8 cellular contexts compared by ENCODE assay signal in the genomic region with DNA sequence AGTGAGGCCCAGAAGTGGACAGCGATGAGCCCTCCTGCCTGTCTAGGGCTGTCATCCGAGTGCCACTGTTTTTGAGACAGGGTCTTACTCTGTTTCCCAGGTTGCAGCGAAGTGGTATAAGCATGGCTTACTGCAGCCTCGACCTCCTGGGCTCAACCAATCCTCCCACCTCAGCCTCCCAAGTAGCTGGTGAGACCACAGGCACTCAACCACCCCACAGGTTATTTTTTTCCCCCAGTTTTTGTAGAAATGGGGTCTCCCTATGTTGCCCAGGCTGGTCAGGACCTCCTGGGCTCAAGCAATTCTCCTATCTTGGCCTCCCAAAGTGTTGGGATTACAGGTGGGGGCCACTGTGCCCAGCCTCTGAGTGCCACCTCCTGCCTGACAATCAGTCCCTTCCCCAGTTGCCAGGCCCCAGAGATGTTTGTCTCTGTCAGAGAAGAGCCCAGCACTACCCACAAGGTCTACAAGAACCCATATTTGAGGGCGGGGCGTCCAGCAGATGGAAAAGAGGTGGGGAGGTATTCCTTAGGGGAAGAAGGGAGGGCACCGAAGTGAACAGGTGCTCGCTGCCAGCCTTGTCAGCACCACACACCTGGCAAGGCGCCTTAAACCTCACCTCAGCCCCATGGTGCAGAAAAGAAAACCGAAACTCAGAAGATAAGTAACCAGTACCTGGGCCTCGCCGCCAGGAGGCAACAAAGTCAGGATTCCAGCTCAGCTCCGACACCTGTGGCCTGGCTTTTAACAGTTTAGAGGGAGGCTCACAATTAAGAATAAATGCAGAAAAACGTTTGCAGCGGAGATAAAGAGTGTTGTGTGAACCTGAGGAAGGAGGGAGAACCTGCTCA.
A peak's percentile ranks its signal among the peaks of the same experiment; 100 is the strongest.
DNase-seq lines count a peak whose midpoint lies in the region; ATAC-seq and TF ChIP-seq lines count a peak whose summit lies in the region.

No MANE protein-coding gene starts in this region.

- POLR2A ChIA-PET in GM10248 (lab: Yijun Ruan, JAX): no interaction called here

- TF ChIP-seq CTCF in GM10248 (IDR thresholded peaks at IDR 0.05; ENCODE audit: control extremely low read depth, extremely low read depth, low read depth, missing control alignments) (no peak), astrocyte of the cerebellum (IDR thresholded peaks at IDR 0.05; ENCODE audit: low read depth, low read length, missing control alignments) (peak; percentile 10), natural killer cell (IDR thresholded peaks at IDR 0.05) (no peak)

- H3K4me3 ChIP-seq in Jurkat, Clone E6-1 (ENCODE audit: low read length): peak overlapping the region; percentile 18
- H3K4me3 ChIP-seq in astrocyte of the cerebellum (ENCODE audit: low read depth, low read length): no peak overlapping the region

- H3K27me3 Mint-ChIP-seq in natural killer cell (ENCODE audit: low read depth in 2 of 2): peaks cover 0 to 5% of the 10 kb centered on the region in 2 donors

- ATAC-seq in natural killer cell (peak in 2 of 3 donors; percentile 38 to 43), HG03139 (IDR thresholded peaks at IDR 0.05; ENCODE audit: unreplicated experiment) (no peak)

- no peaks in the 10 kb centered on the region for H3K4me1 Mint-ChIP-seq in natural killer cell

- peak; percentile 45 for DNase-seq in GM10248 (ENCODE audit: extremely low spot score)
- peak; percentile 67 for DNase-seq in Jurkat, Clone E6-1 (ENCODE audit: low read depth, low spot score)
- DNase-seq in astrocyte of the cerebellum (ENCODE audit: low read depth): no peak
- DNase-seq in natural killer cell: no peak
- DNase-seq in midbrain (lab: John Stamatoyannopoulos, UW): no peak
- DNase-seq in foreskin melanocyte: no peak
- no peak for DNase-seq in hypothalamus (lab: John Stamatoyannopoulos, UW)

- H3K36me3 Mint-ChIP-seq in natural killer cell: no peaks in the 10 kb centered on the region

- H3K9me3 Mint-ChIP-seq in natural killer cell: no peaks in the 10 kb centered on the region

- in situ Hi-C loops in astrocyte of the cerebellum (cut with HindIII; ENCODE audit: low sequenced_read_pairs): no loop called here

- no peak overlapping the region for H3K4me3 Mint-ChIP-seq in natural killer cell

- intact Hi-C loops in natural killer cell (cut with micrococcal nuclease): no loop called here

- CTCF ChIA-PET in GM10248 (lab: Yijun Ruan, JAX): interaction anchor here (1.1 kb wide), 1 partner anchor 20 kb away, joined by 3 read pairs; no protein-coding TSS in a partner anchor

- H3K27ac Mint-ChIP-seq in natural killer cell: no peak overlapping the region

Comparison
In these comparisons a context has a peak if more than half of its experiments do, and no peak if none do; other contexts are left out.
1. DNase-seq: peak in GM10248 (single experiment) and Jurkat, Clone E6-1 (single experiment); none in astrocyte of the cerebellum (single experiment), natural killer cell (single experiment), midbrain (single experiment), foreskin melanocyte (single experiment) and hypothalamus (0 of 51).